Comparison of ENCODE assay signal across 1 cellular context in genomic region chr6:108002365-108003221, GRCh38.
TF ChIP-seq lines count a peak whose summit lies in the region.

No MANE protein-coding gene starts in this region.

TF ChIP-seq in HepG2, 621 proteins besides CTCF, POLR2A, EP300 and RAD21 (continued from another document and continues in another):
- no peak for TF ChIP-seq KAT2B (IDR thresholded peaks at IDR 0.05; ENCODE audit: borderline replicate concordance, low read depth, low read length)
- no peak for TF ChIP-seq REST (IDR thresholded peaks at IDR 0.05; ENCODE audit: borderline replicate concordance in 1 of 2, low read depth in 1 of 2, low read length in 2 of 2)
- no peak for TF ChIP-seq NRL (CRISPR knock-in tag; IDR thresholded peaks at IDR 0.05; ENCODE audit: borderline replicate concordance)
- no peak for TF ChIP-seq ZNF484 (CRISPR knock-in tag; IDR thresholded peaks at IDR 0.05; ENCODE audit: borderline replicate concordance, low read depth)
- peak in 1 of 2 experiments; percentile 52; a peak in 1 of 4 replicates for TF ChIP-seq KLF16 (CRISPR knock-in tag; IDR thresholded peaks at IDR 0.05)
- TF ChIP-seq SRSF4 (IDR thresholded peaks at IDR 0.05; ENCODE audit: low read depth, low read length, poor library complexity, severe bottlenecking): no peak
- peak; percentile 74; the same call in 1 of the 3 replicates for TF ChIP-seq MXI1 (IDR thresholded peaks at IDR 0.05; ENCODE audit: borderline replicate concordance, low read depth, low read length)
- no peak for TF ChIP-seq ESRRA (CRISPR knock-in tag; IDR thresholded peaks at IDR 0.05; ENCODE audit: low read depth)
- peak; percentile 65; the same call in 1 of the 2 replicates for TF ChIP-seq ZNF605 (CRISPR knock-in tag; IDR thresholded peaks at IDR 0.05)
- TF ChIP-seq FOXM1 (CRISPR knock-in tag; IDR thresholded peaks at IDR 0.05): no peak
- no peak for TF ChIP-seq ZNF510 (CRISPR knock-in tag; IDR thresholded peaks at IDR 0.05; ENCODE audit: low read depth)
- no peak for TF ChIP-seq ELF4 (CRISPR knock-in tag; IDR thresholded peaks at IDR 0.05; ENCODE audit: borderline replicate concordance)
- TF ChIP-seq ZNF776 (CRISPR knock-in tag; IDR thresholded peaks at IDR 0.05): no peak
- no peak for TF ChIP-seq TMF1 (CRISPR knock-in tag; IDR thresholded peaks at IDR 0.05; ENCODE audit: low read depth)
- TF ChIP-seq ZNF720 (CRISPR knock-in tag; IDR thresholded peaks at IDR 0.05): no peak
- TF ChIP-seq ZNF121 (CRISPR knock-in tag; IDR thresholded peaks at IDR 0.05): no peak
- no peak for TF ChIP-seq YEATS2 (CRISPR knock-in tag; IDR thresholded peaks at IDR 0.05; ENCODE audit: borderline replicate concordance)
- peak; percentile 82 for TF ChIP-seq RFX5 (IDR thresholded peaks at IDR 0.05; ENCODE audit: low read depth, low read length)
- TF ChIP-seq MAX (IDR thresholded peaks at IDR 0.05): peak; percentile 83
- no peak for TF ChIP-seq NCOA1 (CRISPR knock-in tag; IDR thresholded peaks at IDR 0.05)
- no peak for TF ChIP-seq ZNF761 (CRISPR knock-in tag; conservative IDR thresholded peaks at IDR 0.05)
- TF ChIP-seq KMT2B (CRISPR knock-in tag; IDR thresholded peaks at IDR 0.05): 0 out of 2 replicates have a peak, but pooled peaks have one; percentile 27
- no peak for TF ChIP-seq MATR3 (CRISPR knock-in tag; IDR thresholded peaks at IDR 0.05)
- no peak for TF ChIP-seq ZNF850 (CRISPR knock-in tag; conservative IDR thresholded peaks at IDR 0.05)
- TF ChIP-seq ELF3 (CRISPR knock-in tag; IDR thresholded peaks at IDR 0.05): no peak; the same call in 1 of the 2 replicates
- no peak for TF ChIP-seq ZNF530 (CRISPR knock-in tag; IDR thresholded peaks at IDR 0.05; ENCODE audit: low read depth)
- TF ChIP-seq GATAD2A (CRISPR knock-in tag; IDR thresholded peaks at IDR 0.05): peak; percentile 70; the same call in 1 of the 2 replicates
- TF ChIP-seq ZNF672 (CRISPR knock-in tag; IDR thresholded peaks at IDR 0.05): no peak
- no peak for TF ChIP-seq SUZ12 (IDR thresholded peaks at IDR 0.05; ENCODE audit: low read depth, low read length)
- no peak for TF ChIP-seq TP53 (CRISPR knock-in tag; conservative IDR thresholded peaks at IDR 0.05)
- no peak for TF ChIP-seq CCDC6 (CRISPR knock-in tag; IDR thresholded peaks at IDR 0.05)
- TF ChIP-seq PAF1 (CRISPR knock-in tag; IDR thresholded peaks at IDR 0.05): no peak
- no peak for TF ChIP-seq ZNF512 (CRISPR knock-in tag; IDR thresholded peaks at IDR 0.05)
- no peak for TF ChIP-seq SCMH1 (CRISPR knock-in tag; IDR thresholded peaks at IDR 0.05; ENCODE audit: borderline replicate concordance)
- no peak for TF ChIP-seq GTF3A (CRISPR knock-in tag; conservative IDR thresholded peaks at IDR 0.05)
- no peak for TF ChIP-seq ELF1 (CRISPR knock-in tag; IDR thresholded peaks at IDR 0.05)
- TF ChIP-seq ZFP82 (CRISPR knock-in tag; IDR thresholded peaks at IDR 0.05; ENCODE audit: borderline replicate concordance): no peak
- TF ChIP-seq MNT (IDR thresholded peaks at IDR 0.05): peak; percentile 58; the same call in 1 of the 2 replicates
- TF ChIP-seq SPEN (CRISPR knock-in tag; IDR thresholded peaks at IDR 0.05; ENCODE audit: low read depth): no peak
- peak; percentile 60; the same call in 1 of the 2 replicates for TF ChIP-seq FOXO1 (CRISPR knock-in tag; IDR thresholded peaks at IDR 0.05)
- TF ChIP-seq ZNF7 (CRISPR knock-in tag; IDR thresholded peaks at IDR 0.05): no peak
- TF ChIP-seq KAT8 (CRISPR knock-in tag; IDR thresholded peaks at IDR 0.05): peak; percentile 74
- TF ChIP-seq MEF2D (CRISPR knock-in tag; IDR thresholded peaks at IDR 0.05): no peak
- no peak for TF ChIP-seq HES4 (CRISPR knock-in tag; IDR thresholded peaks at IDR 0.05; ENCODE audit: borderline replicate concordance)
- TF ChIP-seq MTA3 (CRISPR knock-in tag; IDR thresholded peaks at IDR 0.05): no peak
- TF ChIP-seq MBNL3 (CRISPR knock-in tag; conservative IDR thresholded peaks at IDR 0.05): no peak
- no peak for TF ChIP-seq SRSF1 (optimal IDR thresholded peaks at IDR 0.05; ENCODE audit: low read depth, low read length)
- TF ChIP-seq RARG (CRISPR knock-in tag; IDR thresholded peaks at IDR 0.05; ENCODE audit: low read depth): no peak
- 0 out of 2 replicates have a peak, but pooled peaks have one; percentile 25 for TF ChIP-seq ZBTB20 (CRISPR knock-in tag; IDR thresholded peaks at IDR 0.05; ENCODE audit: borderline replicate concordance, low read depth)
- 0 out of 2 replicates have a peak, but pooled peaks have one; percentile 28 for TF ChIP-seq KMT2A (CRISPR knock-in tag; IDR thresholded peaks at IDR 0.05)
- TF ChIP-seq ZNF639 (CRISPR knock-in tag; conservative IDR thresholded peaks at IDR 0.05): no peak
- TF ChIP-seq, protein P1, sequence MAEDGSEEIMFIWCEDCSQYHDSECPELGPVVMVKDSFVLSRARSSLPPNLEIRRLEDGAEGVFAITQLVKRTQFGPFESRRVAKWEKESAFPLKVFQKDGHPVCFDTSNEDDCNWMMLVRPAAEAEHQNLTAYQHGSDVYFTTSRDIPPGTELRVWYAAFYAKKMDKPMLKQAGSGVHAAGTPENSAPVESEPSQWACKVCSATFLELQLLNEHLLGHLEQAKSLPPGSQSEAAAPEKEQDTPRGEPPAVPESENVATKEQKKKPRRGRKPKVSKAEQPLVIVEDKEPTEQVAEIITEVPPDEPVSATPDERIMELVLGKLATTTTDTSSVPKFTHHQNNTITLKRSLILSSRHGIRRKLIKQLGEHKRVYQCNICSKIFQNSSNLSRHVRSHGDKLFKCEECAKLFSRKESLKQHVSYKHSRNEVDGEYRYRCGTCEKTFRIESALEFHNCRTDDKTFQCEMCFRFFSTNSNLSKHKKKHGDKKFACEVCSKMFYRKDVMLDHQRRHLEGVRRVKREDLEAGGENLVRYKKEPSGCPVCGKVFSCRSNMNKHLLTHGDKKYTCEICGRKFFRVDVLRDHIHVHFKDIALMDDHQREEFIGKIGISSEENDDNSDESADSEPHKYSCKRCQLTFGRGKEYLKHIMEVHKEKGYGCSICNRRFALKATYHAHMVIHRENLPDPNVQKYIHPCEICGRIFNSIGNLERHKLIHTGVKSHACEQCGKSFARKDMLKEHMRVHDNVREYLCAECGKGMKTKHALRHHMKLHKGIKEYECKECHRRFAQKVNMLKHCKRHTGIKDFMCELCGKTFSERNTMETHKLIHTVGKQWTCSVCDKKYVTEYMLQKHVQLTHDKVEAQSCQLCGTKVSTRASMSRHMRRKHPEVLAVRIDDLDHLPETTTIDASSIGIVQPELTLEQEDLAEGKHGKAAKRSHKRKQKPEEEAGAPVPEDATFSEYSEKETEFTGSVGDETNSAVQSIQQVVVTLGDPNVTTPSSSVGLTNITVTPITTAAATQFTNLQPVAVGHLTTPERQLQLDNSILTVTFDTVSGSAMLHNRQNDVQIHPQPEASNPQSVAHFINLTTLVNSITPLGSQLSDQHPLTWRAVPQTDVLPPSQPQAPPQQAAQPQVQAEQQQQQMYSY (CRISPR knock-in tag; IDR thresholded peaks at IDR 0.05): no peak
- TF ChIP-seq ZNF589 (CRISPR knock-in tag; conservative IDR thresholded peaks at IDR 0.05): no peak
- no peak for TF ChIP-seq PHF8 (CRISPR knock-in tag; IDR thresholded peaks at IDR 0.05)
- TF ChIP-seq TEAD3 (CRISPR knock-in tag; optimal IDR thresholded peaks at IDR 0.05; ENCODE audit: borderline replicate concordance): no peak
- TF ChIP-seq NCOA5 (CRISPR knock-in tag; IDR thresholded peaks at IDR 0.05): no peak
- peak; percentile 80; the same call in 1 of the 2 replicates for TF ChIP-seq FOXK1 (CRISPR knock-in tag; IDR thresholded peaks at IDR 0.05; ENCODE audit: borderline replicate concordance, low read depth)
- TF ChIP-seq MTA1 (CRISPR knock-in tag; IDR thresholded peaks at IDR 0.05; ENCODE audit: borderline replicate concordance): no peak
- no peak for TF ChIP-seq ZNF124 (CRISPR knock-in tag; IDR thresholded peaks at IDR 0.05)
- 0 out of 2 replicates have a peak, but pooled peaks have one; percentile 44 for TF ChIP-seq SRF (IDR thresholded peaks at IDR 0.05; ENCODE audit: low read depth, low read length)
- no peak for TF ChIP-seq ZNF329 (CRISPR knock-in tag; IDR thresholded peaks at IDR 0.05; ENCODE audit: low read depth)
- no peak for TF ChIP-seq PAX8 (CRISPR knock-in tag; IDR thresholded peaks at IDR 0.05; ENCODE audit: borderline replicate concordance)
- TF ChIP-seq ZNF281 (CRISPR knock-in tag; IDR thresholded peaks at IDR 0.05; ENCODE audit: borderline replicate concordance): no peak
- no peak for TF ChIP-seq CHD2 (IDR thresholded peaks at IDR 0.05; ENCODE audit: low read depth, low read length)
